ENCODE assay signal across 8 cellular contexts in genomic region chr4:150078996-150079581, GRCh38. TPM values are rescaled to one million over a fixed set of nuclear protein-coding genes. Genes with fewer than 3 reads are reported as not detected.
DNase-seq lines count a peak whose midpoint lies in the region; ATAC-seq and TF ChIP-seq lines count a peak whose summit lies in the region.

No MANE protein-coding gene starts in this region.

- in situ Hi-C loops in KBM-7 (cut with MboI; ENCODE audit: low pct_unique_long_range_greater_than_20kb, low sequenced_read_pairs) = no loop called here

- peak overlapping the region; percentile 50 for H3K4me3 ChIP-seq in Caco-2 (ENCODE audit: low read depth, low read length)

- CTCF ChIA-PET in Caco-2 (lab: Charles Lee) = interaction anchor here (0.6 to 3.1 kb wide), 2 partner anchors 130 to 146 kb away, joined by 3 to 8 read pairs; no protein-coding TSS in a partner anchor
- CTCF ChIA-PET in activated naive CD4-positive, alpha-beta T cell treated with anti-CD3 and anti-CD28 coated beads, Interleukin-2, amount 10 ng/mL, durations not matched to agents 7 days and 5 days (lab: Charles Lee) = no interaction called here

- no peaks in the 10 kb centered on the region for H3K36me3 ChIP-seq in Caco-2 (ENCODE audit: control insufficient read depth, insufficient read depth, low read length)

- BruUV-seq in Caco-2 (replicated peaks; lab: Mats Ljungman, UMichigan) = no TSS peak

- H3K9me3 Mint-ChIP-seq in Caco-2 (ENCODE audit: unreplicated experiment) (no peaks in the 10 kb centered on the region), glutamatergic neuron (ENCODE audit: unreplicated experiment) (peaks cover 10% of the 10 kb centered on the region), osteocyte (ENCODE audit: unreplicated experiment) (no peaks in the 10 kb centered on the region)
- no peaks in the 10 kb centered on the region for H3K9me3 Mint-ChIP-seq in activated naive CD4-positive, alpha-beta T cell treated with anti-CD3 and anti-CD28 coated beads, Interleukin-2, amount 10 ng/mL, durations not matched to agents 7 days and 5 days

- intact Hi-C loops in Caco-2 (cut with micrococcal nuclease; ENCODE audit: unreplicated experiment) = loop anchor here (2.0 kb wide), 1 partner anchor 68 kb away; no protein-coding TSS in a partner anchor

- no peak for ATAC-seq in GM21447 (IDR thresholded peaks at IDR 0.05; ENCODE audit: unreplicated experiment)

- H3K9me3 ChIP-seq in Caco-2 = no peaks in the 10 kb centered on the region

- POLR2A ChIA-PET in Caco-2 (lab: Charles Lee) = no interaction called here

- peaks cover 2% of the 10 kb centered on the region; the same call in 1 of the 2 replicates for H3K27me3 ChIP-seq in Caco-2 (replicated peaks; ENCODE audit: control insufficient read depth, insufficient read depth, low read length)

- H3K36me3 Mint-ChIP-seq in Caco-2 (ENCODE audit: insufficient read depth, unreplicated experiment) (no peaks in the 10 kb centered on the region), glutamatergic neuron (ENCODE audit: unreplicated experiment) (no peaks in the 10 kb centered on the region), osteocyte (ENCODE audit: unreplicated experiment) (no peaks in the 10 kb centered on the region)
- no peaks in the 10 kb centered on the region for H3K36me3 Mint-ChIP-seq in activated naive CD4-positive, alpha-beta T cell treated with anti-CD3 and anti-CD28 coated beads, Interleukin-2, amount 10 ng/mL, durations not matched to agents 7 days and 5 days

- H3K27ac Mint-ChIP-seq in Caco-2 (ENCODE audit: unreplicated experiment) (no peak overlapping the region), glutamatergic neuron (ENCODE audit: unreplicated experiment) (peak overlapping the region; percentile 72), osteocyte (ENCODE audit: unreplicated experiment) (peak overlapping the region; percentile 54)
- H3K27ac Mint-ChIP-seq in activated naive CD4-positive, alpha-beta T cell treated with anti-CD3 and anti-CD28 coated beads, Interleukin-2, amount 10 ng/mL, durations not matched to agents 7 days and 5 days = no peak overlapping the region

- DNase-seq in Caco-2 (peak; percentile 38 to 42), GM20000 (ENCODE audit: low spot score) (peak; percentile 66), NCI-H1105 treated with DMSO at 0.1 percent for 48 hours (lab: John Stamatoyannopoulos, UW) (peak; percentile 52), glutamatergic neuron (peak; percentile 52), osteocyte (ENCODE audit: extremely low spot score, unreplicated experiment) (peak; percentile 84), KBM-7 (no peak)
- DNase-seq in activated naive CD4-positive, alpha-beta T cell treated with anti-CD3 and anti-CD28 coated beads, Interleukin-2, amount 10 ng/mL, durations not matched to agents 7 days and 5 days = peak; percentile 38

- H3K4me1 ChIP-seq in Caco-2 = peaks cover 25% of the 10 kb centered on the region

- TF ChIP-seq CTCF in Caco-2 (IDR thresholded peaks at IDR 0.05; ENCODE audit: insufficient read depth in 1 of 2, low read depth in 1 of 2, low read length in 1 of 2, severe bottlenecking in 1 of 2, unreplicated experiment in 1 of 2) (peak in 1 of 2 experiments; percentile 5), GM20000 (IDR thresholded peaks at IDR 0.05; ENCODE audit: extremely low read depth, missing control alignments) (no peak), glutamatergic neuron (IDR thresholded peaks at IDR 0.05; ENCODE audit: partially characterized antibody, unreplicated experiment) (no peak), osteocyte (IDR thresholded peaks at IDR 0.05) (no peak)

- H3K27me3 Mint-ChIP-seq in Caco-2 (ENCODE audit: insufficient read depth, unreplicated experiment) (no peaks in the 10 kb centered on the region), glutamatergic neuron (ENCODE audit: unreplicated experiment) (peaks cover 6% of the 10 kb centered on the region), osteocyte (ENCODE audit: unreplicated experiment) (no peaks in the 10 kb centered on the region)
- peaks cover 45% of the 10 kb centered on the region for H3K27me3 Mint-ChIP-seq in activated naive CD4-positive, alpha-beta T cell treated with anti-CD3 and anti-CD28 coated beads, Interleukin-2, amount 10 ng/mL, durations not matched to agents 7 days and 5 days

- peak overlapping the region; percentile 65 for H3K4me3 Mint-ChIP-seq in Caco-2 (ENCODE audit: unreplicated experiment)
- H3K4me3 Mint-ChIP-seq in activated naive CD4-positive, alpha-beta T cell treated with anti-CD3 and anti-CD28 coated beads, Interleukin-2, amount 10 ng/mL, durations not matched to agents 7 days and 5 days = peak overlapping the region; percentile 52
- H3K4me3 Mint-ChIP-seq in glutamatergic neuron (ENCODE audit: unreplicated experiment) = peak overlapping the region; percentile 93
- peak overlapping the region; percentile 82 for H3K4me3 Mint-ChIP-seq in osteocyte (ENCODE audit: unreplicated experiment)

- no peaks in the 10 kb centered on the region for H3K4me1 Mint-ChIP-seq in Caco-2 (ENCODE audit: low read depth, unreplicated experiment)
- H3K4me1 Mint-ChIP-seq in activated naive CD4-positive, alpha-beta T cell treated with anti-CD3 and anti-CD28 coated beads, Interleukin-2, amount 10 ng/mL, durations not matched to agents 7 days and 5 days = peaks cover 4% of the 10 kb centered on the region
- peaks cover 11% of the 10 kb centered on the region for H3K4me1 Mint-ChIP-seq in glutamatergic neuron (ENCODE audit: low read depth, unreplicated experiment)
- H3K4me1 Mint-ChIP-seq in osteocyte (ENCODE audit: unreplicated experiment) = peaks cover 34% of the 10 kb centered on the region

RNA-seq across cellular contexts. Expression of gene DCLK2, which starts 0.8 kb away (rescaled TPM):
- total RNA-seq in Caco-2 (2022) (2.9 TPM in 2 replicates), glutamatergic neuron (ENCODE audit: unreplicated experiment) (36.8 TPM), osteocyte (12.6 and 14.1 TPM in 2 replicates)

Comparison
In these comparisons a context has a peak if more than half of its experiments do, and no peak if none do; other contexts are left out.
1. H3K27ac Mint-ChIP-seq: peak in glutamatergic neuron (single experiment) and osteocyte (single experiment); none in Caco-2 (single experiment) and activated naive CD4-positive, alpha-beta T cell treated with anti-CD3 and anti-CD28 coated beads, Interleukin-2, amount 10 ng/mL, durations not matched to agents 7 days and 5 days (single experiment).
2. Peak in every context shown above with its lines, with median percentiles within 50 percentile points of each other: H3K4me3 Mint-ChIP-seq.